33 cellular contexts compared by ENCODE assay signal in the genomic region with DNA sequence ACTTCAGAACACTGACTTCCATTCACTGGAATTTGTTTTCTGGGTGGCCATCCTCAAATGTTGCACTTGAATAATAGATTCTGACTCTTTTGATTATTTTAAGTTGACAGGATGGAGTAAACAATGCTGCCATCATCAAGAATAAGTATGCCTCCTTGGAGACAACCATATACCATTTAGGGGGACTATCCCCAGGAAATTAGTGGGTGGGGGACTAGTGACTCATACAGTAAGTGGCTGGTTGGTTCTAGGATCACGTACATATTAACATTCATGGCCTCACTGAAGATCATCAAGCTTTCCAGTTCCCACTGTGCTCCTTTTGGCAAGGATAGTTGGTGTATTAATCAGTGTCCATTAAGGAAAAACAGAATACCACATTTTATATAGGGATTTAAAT.
"Had no signal": no experiment of that assay in that cellular context is flagged by ENCODE, and none has a peak within 500 bp of the region (broad histone marks: within the 10 kb centered on the region; RNA-seq: fewer than 3 reads in every experiment).

No MANE protein-coding gene starts in this region.

- H3K27me3 ChIP-seq: MG63 had no signal

- H3K4me3 ChIP-seq: MG63 had no signal

- DNase-seq: Karpas-422, Kasumi-1, MG63, MV-4-11, NCI-H1048, NCI-H1092, NCI-H1092 treated with DMSO at 0.1 percent for 48 hours, NCI-H1105, NCI-H1105 treated with DMSO at 0.1 percent for 48 hours, NCI-H1417, NCI-H1417 treated with DMSO at 0.1 percent for 48 hours, NCI-H1436, NCI-H1436 treated with DMSO at 0.1 percent for 48 hours, NCI-H146, NCI-H1694, NCI-H1694 treated with DMSO at 0.1 percent for 48 hours, NCI-H187, NCI-H187 treated with DMSO at 0.1 percent for 48 hours, NCI-H1930, NCI-H2029, NCI-H2029 treated with DMSO at 0.1 percent for 48 hours, NCI-H2081, NCI-H2081 treated with DMSO at 0.1 percent for 48 hours, NCI-H2107, NCI-H2171, NCI-H2171 treated with DMSO at 0.1 percent for 48 hours, NCI-H2227 treated with DMSO at 0.1 percent for 48 hours, NCI-H226, NCI-H345, NCI-H446, NCI-H446 treated with DMSO at 0.1 percent for 48 hours, NCI-H510A had no signal

- H3K27ac ChIP-seq: KMS-11 had no signal

- H3K9me3 ChIP-seq: MG63 had no signal

- H3K36me3 ChIP-seq: MG63 had no signal
